26 cellular contexts compared by ENCODE assay signal in genomic region chr2:181738483-181739015, GRCh38. TPM values are rescaled to one million over a fixed set of nuclear protein-coding genes. Genes with fewer than 3 reads are reported as not detected.
"Had no signal": no experiment of that assay in that cellular context is flagged by ENCODE, and none has a peak within 500 bp of the region (broad histone marks: within the 10 kb centered on the region; RNA-seq: fewer than 3 reads in every experiment).

No MANE protein-coding gene starts in this region.

- H3K27me3 ChIP-seq: adrenal gland had no signal

- H3K4me3 ChIP-seq: adrenal gland had no signal

- H3K4me2 ChIP-seq: KMS-11 had no signal

- FAIRE-seq: colon, RCC 7860 had no signal

- DNase-seq: activated CD4-positive, alpha-beta T cell treated with anti-CD3 and anti-CD28 coated beads for 4 hours; activated CD8-positive, alpha-beta memory T cell treated with anti-CD3 and anti-CD28 coated beads, Interleukin-2, amount 50 U/mL, for 4 hours; activated CD8-positive, alpha-beta T cell treated with anti-CD3 and anti-CD28 coated beads for 36 hours; activated gamma-delta T cell treated with Interleukin-2 at 50 U/mL for 16 hours; activated naive CD4-positive, alpha-beta T cell treated with anti-CD3 and anti-CD28 coated beads, Interleukin-2, amount 10 ng/mL, durations not matched to agents 7 days and 5 days; activated naive CD8-positive, alpha-beta T cell treated with anti-CD3 and anti-CD28 coated beads, Interleukin-2, amount 10 ng/mL, durations not matched to agents 7 days and 5 days; activated T-cell treated with anti-CD3 and anti-CD28 coated beads, Interleukin-2, amount 50 U/mL, for 72 hours; adrenal gland; anterior cingulate cortex; cerebellar nuclear complex; MM.1S; NCI-H1105; NCI-H1436 treated with DMSO at 0.1 percent for 48 hours; NCI-H187; NCI-H2081; NCI-H446 treated with DMSO at 0.1 percent for 48 hours; NCI-H524 treated with DMSO at 0.1 percent for 48 hours; NCI-H748 treated with DMSO at 0.1 percent for 48 hours; SHP77 treated with DMSO at 0.1 percent for 48 hours had no signal

- H3K36me3 ChIP-seq: adrenal gland had no signal

- H3K27ac ChIP-seq: adrenal gland, KMS-11 had no signal

- ATAC-seq: activated CD4-positive, CD25-positive, alpha-beta regulatory T cell treated with anti-CD3 and anti-CD28 coated beads, Interleukin-2, amount 50 U/mL, for 24 hours; activated CD8-positive, alpha-beta T cell treated with anti-CD3 and anti-CD28 coated beads for 36 hours; activated T-cell treated with anti-CD3 and anti-CD28 coated beads, Interleukin-2, amount 50 U/mL, for 72 hours had no signal

- H3K9me3 ChIP-seq: adrenal gland had no signal

RNA-seq across cellular contexts. Expression of gene NEUROD1, which starts 58.2 kb away (rescaled TPM):
- total RNA-seq: activated CD8-positive, alpha-beta T cell treated with anti-CD3 and anti-CD28 coated beads for 36 hours; activated naive CD8-positive, alpha-beta T cell treated with anti-CD3 and anti-CD28 coated beads, Interleukin-2, amount 10 ng/mL, durations not matched to agents 7 days and 5 days; activated T-cell treated with anti-CD3 and anti-CD28 coated beads, Interleukin-2, amount 50 U/mL, for 72 hours; activated T-helper 2 cell treated with anti-CD3 and anti-CD28 coated beads, Interferon-gamma antibody, Interleukin-2, Interleukin-4, amounts not matched to agents 10 μg/mL and 5 μg/mL and 100 μg/mL, durations not matched to agents 14 hours and 24 hours and 36 hours; adrenal gland; cardiac septum; SK-MEL-5 had no signal
- polyA plus RNA-seq: adrenal gland had no signal
